ENCODE assay signal across 8 cellular contexts in the genomic region with DNA sequence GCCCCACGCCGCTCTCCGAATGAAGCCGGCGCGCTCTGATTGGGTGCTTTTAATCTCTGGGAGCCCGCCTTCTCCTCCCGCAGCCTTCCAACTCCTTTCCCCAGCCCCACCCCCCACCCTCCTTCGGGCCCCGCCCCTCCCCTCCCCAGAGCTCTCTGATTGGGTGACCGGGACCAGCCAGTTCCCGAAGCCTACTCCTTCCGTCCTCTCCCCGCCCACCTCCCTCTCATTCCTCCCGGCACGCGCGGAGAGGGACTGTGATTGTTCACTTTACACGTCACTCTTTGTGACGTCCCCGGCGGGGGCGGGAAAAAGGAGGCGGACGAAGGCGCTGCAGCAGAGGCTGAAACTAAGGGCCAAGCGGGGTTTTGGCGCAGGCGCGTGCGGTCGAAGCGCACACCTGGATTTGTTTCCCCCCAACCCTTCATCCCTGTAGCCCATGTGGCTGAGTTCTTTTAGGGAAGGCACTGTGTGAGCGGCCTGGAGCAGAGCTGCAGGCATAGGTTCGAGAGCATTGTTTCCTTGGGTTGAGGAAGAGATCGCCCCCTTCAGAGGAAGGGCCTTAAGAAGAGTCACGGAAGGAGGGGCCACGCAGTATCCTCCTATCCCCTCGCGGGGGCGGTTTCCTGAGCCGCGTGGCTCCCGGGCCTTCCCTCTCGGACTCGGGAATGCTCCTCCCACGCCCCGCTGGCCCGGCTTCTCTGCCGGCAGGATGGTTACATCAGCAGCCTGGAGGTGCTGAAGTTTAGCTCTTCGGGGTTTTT. TPM values are rescaled to one million over a fixed set of nuclear protein-coding genes. Genes with fewer than 3 reads are reported as not detected.
DNase-seq lines count a peak whose midpoint lies in the region; ATAC-seq and TF ChIP-seq lines count a peak whose summit lies in the region.

A gene (minus strand): TSS at position 21 of the 764 bp plus-strand sequence. CDS start 361 bp downstream, outside the sequence.

- H3K27me3 Mint-ChIP-seq in activated T-cell treated with anti-CD3 and anti-CD28 coated beads, Interleukin-2, amount 50 U/mL, for 4 hours (ENCODE audit: low read depth): no peaks in the 10 kb centered on the region

- H3K4me1 Mint-ChIP-seq in activated T-cell treated with anti-CD3 and anti-CD28 coated beads, Interleukin-2, amount 50 U/mL, for 4 hours (ENCODE audit: low read depth): peaks cover 27% of the 10 kb centered on the region

- intact Hi-C loops in Panc1 (cut with micrococcal nuclease; ENCODE audit: unreplicated experiment): no loop called here

- BruUV-seq in Panc1 (replicated peaks; lab: Mats Ljungman, UMichigan): no TSS peak

- H3K4me2 ChIP-seq in DND-41 (ENCODE audit: insufficient read depth, low read length) (peak within 1 kb of the TSS; percentile 88), KMS-11 (peak within 1 kb of the TSS; percentile 87)

- 1% methylated on average over 44 to 51 of the region's 51 CpGs for WGBS in esophagus, 2 donors

- TF ChIP-seq CTCF in DND-41 (IDR thresholded peaks at IDR 0.05; ENCODE audit: borderline replicate concordance, extremely low read depth, low read length, poor library complexity, severe bottlenecking): peak; percentile 48
- peak; percentile 45; the same call in 1 of the 2 replicates for TF ChIP-seq CTCF in KMS-11 (conservative IDR thresholded peaks at IDR 0.05; ENCODE audit: low read depth, low read length)
- TF ChIP-seq CTCF in Panc1 (IDR thresholded peaks at IDR 0.05): no peak

- peaks cover 5% of the 10 kb centered on the region for H3K36me3 Mint-ChIP-seq in activated T-cell treated with anti-CD3 and anti-CD28 coated beads, Interleukin-2, amount 50 U/mL, for 4 hours (ENCODE audit: insufficient read depth)

- ATAC-seq in DND-41 (ENCODE audit: insufficient read depth, low read depth) (peak; percentile 84), GM21737 (IDR thresholded peaks at IDR 0.05; ENCODE audit: unreplicated experiment) (peak; percentile 80), Panc1 (peak; percentile 93)
- peak; percentile 83 to 86 for ATAC-seq in activated T-cell treated with anti-CD3 and anti-CD28 coated beads, Interleukin-2, amount 50 U/mL, for 4 hours

- H4K20me1 ChIP-seq in DND-41 (ENCODE audit: insufficient read depth, low read length): peaks cover 29% of the 10 kb centered on the region
- peaks cover 22% of the 10 kb centered on the region for H4K20me1 ChIP-seq in KMS-11 (ENCODE audit: insufficient read depth)

- peaks cover 11% of the 10 kb centered on the region; the same call in 1 of the 2 replicates for H3K36me3 ChIP-seq in DND-41 (ENCODE audit: insufficient read depth, low read length)
- no peaks in the 10 kb centered on the region for H3K36me3 ChIP-seq in KMS-11 (ENCODE audit: insufficient read depth)
- H3K36me3 ChIP-seq in Panc1 (ENCODE audit: control insufficient read depth, insufficient read depth, low read length): no peaks in the 10 kb centered on the region; the same call in 1 of the 2 replicates
- H3K36me3 ChIP-seq in esophagus (ENCODE audit: control insufficient read depth in 2 of 2, insufficient read depth in 2 of 2, low read length in 1 of 2): no peaks in the 10 kb centered on the region
- H3K36me3 ChIP-seq in mucosa of stomach (ENCODE audit: control insufficient read depth, insufficient read depth, low read length): no peaks in the 10 kb centered on the region

- peak within 1 kb of the TSS; percentile 90 for H3K27ac ChIP-seq in DND-41 (ENCODE audit: low read length)
- H3K27ac ChIP-seq in KMS-11: peak within 1 kb of the TSS; percentile 86
- peak within 1 kb of the TSS; percentile 85 for H3K27ac ChIP-seq in Panc1 (ENCODE audit: low read length)
- peak within 1 kb of the TSS; percentile 99 to 100 for H3K27ac ChIP-seq in esophagus (ENCODE audit: low read depth in 2 of 2, low read length in 1 of 2)

- no peaks in the 10 kb centered on the region for H3K9me3 Mint-ChIP-seq in activated T-cell treated with anti-CD3 and anti-CD28 coated beads, Interleukin-2, amount 50 U/mL, for 4 hours

- peak within 1 kb of the TSS; percentile 87 for H3K9ac ChIP-seq in DND-41 (ENCODE audit: low read depth, low read length)
- peak within 1 kb of the TSS; percentile 87 for H3K9ac ChIP-seq in KMS-11
- H3K9ac ChIP-seq in mucosa of stomach (ENCODE audit: low read length): peak within 1 kb of the TSS; percentile 87

- POLR2A ChIA-PET in Panc1 (lab: Charles Lee): interaction anchor here (0.6 kb wide), 1 partner anchor 295 kb away, joined by 6 read pairs; no protein-coding TSS in a partner anchor

- H3K79me2 ChIP-seq in DND-41 (ENCODE audit: insufficient read depth, low read length) (peaks cover 41% of the 10 kb centered on the region), KMS-11 (ENCODE audit: insufficient read depth, low read depth) (peaks cover 39% of the 10 kb centered on the region)

- peak within 1 kb of the TSS; percentile 73 to 93 for H3K4me3 ChIP-seq in DND-41 (ENCODE audit: low read depth in 1 of 2, low read length in 2 of 2)
- peak within 1 kb of the TSS; percentile 51 for H3K4me3 ChIP-seq in KMS-11 (IDR thresholded peaks at IDR 0.05; ENCODE audit: insufficient read depth, low read depth, low read length)
- H3K4me3 ChIP-seq in Panc1 (ENCODE audit: low read depth in 2 of 2, low read length in 2 of 2): peak within 1 kb of the TSS; percentile 77 to 83
- peak within 1 kb of the TSS; percentile 82 to 94 for H3K4me3 ChIP-seq in esophagus (ENCODE audit: low read depth in 1 of 2, low read length in 2 of 2)
- H3K4me3 ChIP-seq in mucosa of stomach (ENCODE audit: low read length): peak within 1 kb of the TSS; percentile 67

- DNase-seq in DND-41: peak; percentile 99
- peak; percentile 92 for DNase-seq in Panc1 (ENCODE audit: low read depth, low spot score)
- peak; percentile 99 for DNase-seq in activated T-cell treated with anti-CD3 and anti-CD28 coated beads, Interleukin-2, amount 50 U/mL, for 4 hours
- peak; percentile 98 for DNase-seq in stimulated activated CD8-positive, alpha-beta memory T cell treated with anti-CD3 and anti-CD28 coated beads, Interleukin-7, amount 100 ng/mL, for 1 hour (ENCODE audit: low read depth in 2 of 2)

- H3K9me3 ChIP-seq in DND-41 (ENCODE audit: insufficient read depth, low read length, severe bottlenecking): no peaks in the 10 kb centered on the region
- H3K9me3 ChIP-seq in Panc1 (ENCODE audit: control insufficient read depth, insufficient read depth, low read depth, low read length): no peaks in the 10 kb centered on the region
- H3K9me3 ChIP-seq in esophagus (ENCODE audit: control insufficient read depth in 2 of 2, insufficient read depth in 1 of 2, low read depth in 1 of 2, low read length in 1 of 2): no peaks in the 10 kb centered on the region
- no peaks in the 10 kb centered on the region for H3K9me3 ChIP-seq in mucosa of stomach (ENCODE audit: control insufficient read depth, low read length)

- in situ Hi-C loops in Panc1 (cut with HindIII; ENCODE audit: low pct_unique_long_range_greater_than_20kb, low sequenced_read_pairs): no loop called here

- H2AFZ ChIP-seq in DND-41 (ENCODE audit: low read depth, low read length): peak within 1 kb of the TSS; percentile 75
- H2AFZ ChIP-seq in KMS-11 (ENCODE audit: low read depth): peak within 1 kb of the TSS; percentile 89

- H3K4me1 ChIP-seq in DND-41 (ENCODE audit: insufficient read depth, low read length) (peaks cover 31% of the 10 kb centered on the region), KMS-11 (ENCODE audit: low read depth, poor library complexity, severe bottlenecking) (peaks cover 21% of the 10 kb centered on the region), Panc1 (ENCODE audit: control insufficient read depth, insufficient read depth, low read length) (peaks cover 12% of the 10 kb centered on the region), esophagus (ENCODE audit: control insufficient read depth in 2 of 2, insufficient read depth in 2 of 2, low read length in 1 of 2) (no peaks in the 10 kb centered on the region), mucosa of stomach (ENCODE audit: control insufficient read depth, insufficient read depth, low read length) (no peaks in the 10 kb centered on the region)

- H3K27me3 ChIP-seq in DND-41 (ENCODE audit: insufficient read depth, low read length, poor library complexity) (peaks cover 6% of the 10 kb centered on the region), KMS-11 (ENCODE audit: insufficient read depth, low read depth) (no peaks in the 10 kb centered on the region), Panc1 (ENCODE audit: control insufficient read depth, insufficient read depth, low read length) (no peaks in the 10 kb centered on the region), esophagus (ENCODE audit: control insufficient read depth in 1 of 2, insufficient read depth in 2 of 2, low read length in 2 of 2) (no peaks in the 10 kb centered on the region), mucosa of stomach (ENCODE audit: control insufficient read depth, insufficient read depth, low read length) (no peaks in the 10 kb centered on the region)

- peak within 1 kb of the TSS; percentile 95 for H3K4me3 Mint-ChIP-seq in activated T-cell treated with anti-CD3 and anti-CD28 coated beads, Interleukin-2, amount 50 U/mL, for 4 hours

- CTCF ChIA-PET in Panc1 (lab: Charles Lee): interaction anchor here (0.6 kb wide), 3 partner anchors 88 to 273 kb away, joined by 4 to 6 read pairs (median 6); no protein-coding TSS in a partner anchor

RNA-seq across cellular contexts. Expression of the gene that starts here (rescaled TPM):
- 29.0 TPM for total RNA-seq in Panc1 (2021; ENCODE audit: unreplicated experiment)
- 17.2 TPM for polyA plus RNA-seq in Panc1 (2012; ENCODE audit: insufficient read length)
- 10 to 100 TPM; 67.4 to 89.2 (median 80.3) TPM for total RNA-seq in activated T-cell treated with anti-CD3 and anti-CD28 coated beads, Interleukin-2, amount 50 U/mL, for 4 hours
- 1 to 10 TPM; 8.0 to 8.1 TPM for polyA plus RNA-seq in esophagus

Comparison
In these comparisons a context has a peak if more than half of its experiments do, and no peak if none do; other contexts are left out.
1. Peak in every context shown above with its lines: DNase-seq, ATAC-seq, H3K4me3 ChIP-seq and H3K27ac ChIP-seq.